15 cellular contexts compared by ENCODE assay signal in the genomic region with DNA sequence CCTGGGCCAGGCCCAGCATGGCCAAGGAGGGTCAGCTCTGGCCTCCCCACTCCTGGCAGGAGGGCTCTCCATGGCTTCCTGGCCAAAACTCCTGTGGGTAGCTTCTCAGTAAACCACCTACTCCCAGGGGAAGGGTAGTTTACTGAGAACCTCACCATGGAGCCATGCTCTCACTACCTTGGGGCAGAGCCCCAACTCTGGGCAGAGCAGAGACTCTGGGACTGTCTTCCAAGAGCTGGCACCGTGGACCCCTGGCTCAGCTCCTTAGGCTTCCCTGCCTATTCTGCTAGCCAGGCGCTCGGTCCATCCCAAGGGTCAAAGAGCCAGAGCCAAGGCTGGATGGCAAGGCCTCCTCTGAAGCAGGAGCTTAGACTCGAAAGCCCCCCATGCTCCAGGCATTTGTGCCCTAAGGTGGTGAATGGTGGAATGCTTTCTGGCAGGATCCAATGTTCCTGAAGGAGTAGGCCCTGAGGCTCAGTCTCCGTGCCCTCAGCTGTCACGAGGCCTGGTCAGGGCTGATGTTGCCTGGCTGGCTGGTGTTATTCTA. TPM values are rescaled to one million over a fixed set of nuclear protein-coding genes. Genes with fewer than 3 reads are reported as not detected.
DNase-seq lines count a peak whose midpoint lies in the region; ATAC-seq and TF ChIP-seq lines count a peak whose summit lies in the region.
"Had no signal": no experiment of that assay in that cellular context is flagged by ENCODE, and none has a peak within 500 bp of the region (broad histone marks: within the 10 kb centered on the region; RNA-seq: fewer than 3 reads in every experiment).

No MANE protein-coding gene starts in this region.

- H3K27ac ChIP-seq in endodermal cell (ENCODE audit: low read depth, low read length), result no peak overlapping the region

- no peak overlapping the region for H3K27ac Mint-ChIP-seq in activated B cell treated with CpG ODN at 0.5 μM for 24 hours
- no peak overlapping the region for H3K27ac Mint-ChIP-seq in endodermal cell
- H3K27ac Mint-ChIP-seq in stimulated activated memory B cell treated with anti-CD40 and anti-IgM and Interleukin-4, amounts not matched to agents 10 μg/mL and 1 μg/mL and 100 μg/mL, for 72 hours, result peak overlapping the region; percentile 55

- H3K4me1 ChIP-seq in endodermal cell (ENCODE audit: control insufficient read depth, insufficient read depth, low read length), result no peaks in the 10 kb centered on the region
- H3K4me1 ChIP-seq: HAP-1 had no signal

- DNase-seq in activated effector memory CD4-positive, alpha-beta T cell treated with anti-CD3 and anti-CD28 coated beads, Interleukin-2, amount 50 U/mL, for 16 hours, result peak; percentile 60
- DNase-seq in activated effector memory CD4-positive, alpha-beta T cell treated with Interleukin-2 at 50 U/mL for 16 hours, result no peak
- peak; percentile 13 for DNase-seq in activated B cell treated with CpG ODN at 0.5 μM for 24 hours
- DNase-seq in endodermal cell, result peak; percentile 39
- DNase-seq in NCI-H2196 (lab: John Stamatoyannopoulos, UW; ENCODE audit: unreplicated experiment), result no peak
- no peak for DNase-seq in NCI-H1048 (lab: John Stamatoyannopoulos, UW)
- DNase-seq in globus pallidus (ENCODE audit: low spot score), result no peak
- DNase-seq: EL, foreskin fibroblast, NCI-H1092 treated with DMSO at 0.1 percent for 48 hours, NCI-H510A treated with DMSO at 0.1 percent for 48 hours, SHP77 had no signal

- TF ChIP-seq CTCF in activated B cell treated with CpG ODN at 0.5 μM for 24 hours (IDR thresholded peaks at IDR 0.05) (no peak), endodermal cell (conservative IDR thresholded peaks at IDR 0.05) (no peak)

- no peaks in the 10 kb centered on the region for H3K9me3 Mint-ChIP-seq in activated B cell treated with CpG ODN at 0.5 μM for 24 hours
- no peaks in the 10 kb centered on the region for H3K9me3 Mint-ChIP-seq in endodermal cell
- H3K9me3 Mint-ChIP-seq in stimulated activated memory B cell treated with anti-CD40 and anti-IgM and Interleukin-4, amounts not matched to agents 10 μg/mL and 1 μg/mL and 100 μg/mL, for 72 hours, result no peaks in the 10 kb centered on the region
- H3K9me3 Mint-ChIP-seq: neural crest cell had no signal

- intact Hi-C loops in activated B cell treated with CpG ODN at 0.5 μM for 24 hours (cut with micrococcal nuclease), result loop anchor here (2.0 kb wide), 1 partner anchor 19 kb away; a partner anchor contains a TSS

- CTCF ChIA-PET in activated B cell treated with CpG ODN at 0.5 μM for 24 hours (lab: Charles Lee), result interaction anchor here (1.3 to 23.1 kb wide), 2 partner anchors 9 to 93 kb away, joined by 6 to 502 read pairs; no protein-coding TSS in a partner anchor

- H3K27me3 Mint-ChIP-seq in activated B cell treated with CpG ODN at 0.5 μM for 24 hours, result no peaks in the 10 kb centered on the region
- H3K27me3 Mint-ChIP-seq in endodermal cell (ENCODE audit: insufficient read depth), result no peaks in the 10 kb centered on the region
- H3K27me3 Mint-ChIP-seq in stimulated activated memory B cell treated with anti-CD40 and anti-IgM and Interleukin-4, amounts not matched to agents 10 μg/mL and 1 μg/mL and 100 μg/mL, for 72 hours, result no peaks in the 10 kb centered on the region

- no peaks in the 10 kb centered on the region for H3K9me3 ChIP-seq in endodermal cell (ENCODE audit: control insufficient read depth, low read length)
- H3K9me3 ChIP-seq: HAP-1 had no signal

- no peaks in the 10 kb centered on the region for H3K27me3 ChIP-seq in endodermal cell (ENCODE audit: control insufficient read depth, insufficient read depth, low read length, poor library complexity, severe bottlenecking)

- 94 to 100% methylated on average over 5 to 6 of the region's 6 CpGs for WGBS in endodermal cell (ENCODE audit: insufficient coverage in 1 of 2, insufficient read length in 1 of 2), 2 experiments

- H3K4me3 Mint-ChIP-seq in activated B cell treated with CpG ODN at 0.5 μM for 24 hours (no peak overlapping the region), endodermal cell (no peak overlapping the region)
- no peak overlapping the region for H3K4me3 Mint-ChIP-seq in stimulated activated memory B cell treated with anti-CD40 and anti-IgM and Interleukin-4, amounts not matched to agents 10 μg/mL and 1 μg/mL and 100 μg/mL, for 72 hours
- H3K4me3 Mint-ChIP-seq: neural crest cell had no signal

- POLR2A ChIA-PET in activated B cell treated with CpG ODN at 0.5 μM for 24 hours (lab: Charles Lee), result interaction anchor here (0.9 to 2.9 kb wide), 3 partner anchors 9 to 33 kb away, joined by 3 to 30 read pairs (median 3); no protein-coding TSS in a partner anchor

- no peak overlapping the region for H3K9ac ChIP-seq in endodermal cell (ENCODE audit: extremely low read depth, low read length, poor library complexity, severe bottlenecking)

- H3K4me1 Mint-ChIP-seq in activated B cell treated with CpG ODN at 0.5 μM for 24 hours (peaks cover 62% of the 10 kb centered on the region), endodermal cell (peaks cover 5% of the 10 kb centered on the region)
- H3K4me1 Mint-ChIP-seq in stimulated activated memory B cell treated with anti-CD40 and anti-IgM and Interleukin-4, amounts not matched to agents 10 μg/mL and 1 μg/mL and 100 μg/mL, for 72 hours, result peaks cover 97% of the 10 kb centered on the region

- peaks cover 13% of the 10 kb centered on the region for H3K36me3 ChIP-seq in endodermal cell (ENCODE audit: control insufficient read depth, insufficient read depth, low read length)

- ATAC-seq in activated B cell treated with CpG ODN at 0.5 μM for 24 hours (ENCODE audit: low read depth), result no peak
- ATAC-seq in stimulated activated memory B cell treated with anti-CD40 and anti-IgM and Interleukin-4, amounts not matched to agents 10 μg/mL and 1 μg/mL and 100 μg/mL, for 72 hours, result no peak

- no peak overlapping the region for H3K4me3 ChIP-seq in endodermal cell (ENCODE audit: low read length)
- H3K4me3 ChIP-seq: HAP-1 had no signal

- peaks cover 37% of the 10 kb centered on the region for H3K36me3 Mint-ChIP-seq in activated B cell treated with CpG ODN at 0.5 μM for 24 hours (ENCODE audit: low read depth)
- peaks cover 13% of the 10 kb centered on the region for H3K36me3 Mint-ChIP-seq in endodermal cell (ENCODE audit: low read depth)
- H3K36me3 Mint-ChIP-seq in stimulated activated memory B cell treated with anti-CD40 and anti-IgM and Interleukin-4, amounts not matched to agents 10 μg/mL and 1 μg/mL and 100 μg/mL, for 72 hours, result peaks cover 30% of the 10 kb centered on the region

RNA-seq across cellular contexts. Expression of a gene that starts 19.6 kb away (rescaled TPM):
- total RNA-seq in activated B cell treated with CpG ODN at 0.5 μM for 24 hours (13.2 and 15.8 TPM in 2 replicates), endodermal cell (10 to 100 TPM; 14.9 to 19.4 TPM)
- polyA plus RNA-seq in endodermal cell (2013, experiment 1 of 2), result 9.0 TPM
- 8.9 TPM for polyA plus RNA-seq in endodermal cell (2013, experiment 2 of 2)

RNA-seq across cellular contexts. Expression of a gene that starts 42.7 kb away (rescaled TPM):
- total RNA-seq in activated B cell treated with CpG ODN at 0.5 μM for 24 hours (193 and 211 TPM in 2 replicates), endodermal cell (100 to 1,000 TPM; 357 to 427 TPM)
- 626 TPM for polyA plus RNA-seq in endodermal cell (2013, experiment 1 of 2)
- 605 TPM for polyA plus RNA-seq in endodermal cell (2013, experiment 2 of 2)

Comparison
In these comparisons a context has a peak if more than half of its experiments do, and no peak if none do; other contexts are left out.
1. DNase-seq: peak in activated effector memory CD4-positive, alpha-beta T cell treated with anti-CD3 and anti-CD28 coated beads, Interleukin-2, amount 50 U/mL, for 16 hours (single experiment), activated B cell treated with CpG ODN at 0.5 μM for 24 hours (single experiment) and endodermal cell (single experiment); none in activated effector memory CD4-positive, alpha-beta T cell treated with Interleukin-2 at 50 U/mL for 16 hours (single experiment), NCI-H2196 (single experiment), NCI-H1048 (single experiment) and globus pallidus (single experiment).